ENCODE assay signal across 39 cellular contexts in genomic region chr7:139601176-139601575, GRCh38.
"Had no signal": no experiment of that assay in that cellular context is flagged by ENCODE, and none has a peak within 500 bp of the region (broad histone marks: within the 10 kb centered on the region; RNA-seq: fewer than 3 reads in every experiment).

No MANE protein-coding gene starts in this region.

- H3K9me3 Mint-ChIP-seq: activated naive CD4-positive, alpha-beta T cell treated with anti-CD3 and anti-CD28 coated beads for 36 hours; activated naive CD4-positive, alpha-beta T cell treated with anti-CD3 and anti-CD28 coated beads, Interleukin-2, amount 10 ng/mL, durations not matched to agents 7 days and 5 days; activated naive CD4-positive, alpha-beta T cell treated with anti-CD3 and anti-CD28 coated beads, Interleukin-2, amount 50 U/mL, for 24 hours; activated naive CD4-positive, alpha-beta T cell treated with anti-CD3 and anti-CD28 coated beads, Interleukin-2, amount 50 U/mL, for 72 hours; activated naive CD8-positive, alpha-beta T cell treated with anti-CD3 and anti-CD28 coated beads for 36 hours; activated naive CD8-positive, alpha-beta T cell treated with anti-CD3 and anti-CD28 coated beads, Interleukin-2, amount 10 ng/mL, durations not matched to agents 7 days and 5 days; activated naive CD8-positive, alpha-beta T cell treated with anti-CD3 and anti-CD28 coated beads, Interleukin-2, amount 50 U/mL, for 24 hours; activated T-cell treated with anti-CD3 and anti-CD28 coated beads, Interleukin-2, amount 50 U/mL, for 24 hours; activated T-cell treated with anti-CD3 and anti-CD28 coated beads, Interleukin-2, amount 50 U/mL, for 4 hours; activated T-cell treated with anti-CD3 and anti-CD28 coated beads, Interleukin-2, amount 50 U/mL, for 72 hours; activated T-helper 1 cell treated with anti-CD3 and anti-CD28 coated beads, Interleukin-12 subunit alpha, Interleukin-12 subunit beta, Interleukin-2, Interleukin-4 antibody, amounts not matched to agents 30 ng/mL and 10 ng/mL and 1 ng/mL, durations not matched to agents 14 hours and 24 hours and 36 hours; activated T-helper 17 cell treated with anti-CD3 and anti-CD28 coated beads, Interleukin-2, amount 50 U/mL, for 72 hours; activated T-helper 2 cell treated with anti-CD3 and anti-CD28 coated beads, Interferon-gamma antibody, Interleukin-2, Interleukin-4, amounts not matched to agents 10 μg/mL and 5 μg/mL and 100 μg/mL, durations not matched to agents 14 hours and 24 hours and 36 hours; brain; central memory CD8-positive, alpha-beta T cell had no signal

- H3K4me1 ChIP-seq: ascending aorta, breast epithelium had no signal

- H3K4me3 Mint-ChIP-seq: activated naive CD4-positive, alpha-beta T cell treated with anti-CD3 and anti-CD28 coated beads for 36 hours; activated naive CD4-positive, alpha-beta T cell treated with anti-CD3 and anti-CD28 coated beads, Interleukin-2, amount 10 ng/mL, durations not matched to agents 7 days and 5 days; activated naive CD4-positive, alpha-beta T cell treated with anti-CD3 and anti-CD28 coated beads, Interleukin-2, amount 50 U/mL, for 24 hours; activated naive CD8-positive, alpha-beta T cell; activated naive CD8-positive, alpha-beta T cell treated with anti-CD3 and anti-CD28 coated beads for 36 hours; activated naive CD8-positive, alpha-beta T cell treated with anti-CD3 and anti-CD28 coated beads, Interleukin-2, amount 10 ng/mL, durations not matched to agents 7 days and 5 days; activated naive CD8-positive, alpha-beta T cell treated with anti-CD3 and anti-CD28 coated beads, Interleukin-2, amount 50 U/mL, for 24 hours; activated T-cell treated with anti-CD3 and anti-CD28 coated beads, Interleukin-2, amount 50 U/mL, for 24 hours; activated T-cell treated with anti-CD3 and anti-CD28 coated beads, Interleukin-2, amount 50 U/mL, for 4 hours; activated T-cell treated with anti-CD3 and anti-CD28 coated beads, Interleukin-2, amount 50 U/mL, for 72 hours; activated T-helper 1 cell treated with anti-CD3 and anti-CD28 coated beads, Interleukin-12 subunit alpha, Interleukin-12 subunit beta, Interleukin-2, Interleukin-4 antibody, amounts not matched to agents 30 ng/mL and 10 ng/mL and 1 ng/mL, durations not matched to agents 14 hours and 24 hours and 36 hours; activated T-helper 17 cell treated with anti-CD3 and anti-CD28 coated beads, Interleukin-2, amount 50 U/mL, for 72 hours; brain; central memory CD8-positive, alpha-beta T cell had no signal

- H3K4me3 ChIP-seq: adrenal gland, ascending aorta, body of pancreas, breast epithelium, cardiac muscle cell had no signal

- H3K27ac Mint-ChIP-seq: activated naive CD4-positive, alpha-beta T cell treated with anti-CD3 and anti-CD28 coated beads for 36 hours; activated naive CD4-positive, alpha-beta T cell treated with anti-CD3 and anti-CD28 coated beads, Interleukin-2, amount 10 ng/mL, durations not matched to agents 7 days and 5 days; activated naive CD4-positive, alpha-beta T cell treated with anti-CD3 and anti-CD28 coated beads, Interleukin-2, amount 50 U/mL, for 24 hours; activated naive CD4-positive, alpha-beta T cell treated with anti-CD3 and anti-CD28 coated beads, Interleukin-2, amount 50 U/mL, for 72 hours; activated naive CD8-positive, alpha-beta T cell; activated naive CD8-positive, alpha-beta T cell treated with anti-CD3 and anti-CD28 coated beads for 36 hours; activated naive CD8-positive, alpha-beta T cell treated with anti-CD3 and anti-CD28 coated beads, Interleukin-2, amount 10 ng/mL, durations not matched to agents 7 days and 5 days; activated naive CD8-positive, alpha-beta T cell treated with anti-CD3 and anti-CD28 coated beads, Interleukin-2, amount 50 U/mL, for 24 hours; activated T-cell treated with anti-CD3 and anti-CD28 coated beads, Interleukin-2, amount 50 U/mL, for 24 hours; activated T-cell treated with anti-CD3 and anti-CD28 coated beads, Interleukin-2, amount 50 U/mL, for 72 hours; activated T-helper 1 cell treated with anti-CD3 and anti-CD28 coated beads, Interleukin-12 subunit alpha, Interleukin-12 subunit beta, Interleukin-2, Interleukin-4 antibody, amounts not matched to agents 30 ng/mL and 10 ng/mL and 1 ng/mL, durations not matched to agents 14 hours and 24 hours and 36 hours; activated T-helper 17 cell treated with anti-CD3 and anti-CD28 coated beads, Interleukin-2, amount 50 U/mL, for 72 hours; activated T-helper 2 cell treated with anti-CD3 and anti-CD28 coated beads, Interferon-gamma antibody, Interleukin-2, Interleukin-4, amounts not matched to agents 10 μg/mL and 5 μg/mL and 100 μg/mL, durations not matched to agents 14 hours and 24 hours and 36 hours had no signal

- ATAC-seq: activated naive CD4-positive, alpha-beta T cell treated with anti-CD3 and anti-CD28 coated beads, Interleukin-2, amount 50 U/mL, for 72 hours; activated naive CD8-positive, alpha-beta T cell treated with anti-CD3 and anti-CD28 coated beads, Interleukin-2, amount 50 U/mL, for 24 hours; activated T-cell treated with anti-CD3 and anti-CD28 coated beads, Interleukin-2, amount 50 U/mL, for 4 hours; activated T-cell treated with anti-CD3 and anti-CD28 coated beads, Interleukin-2, amount 50 U/mL, for 72 hours; activated T-helper 17 cell treated with anti-CD3 and anti-CD28 coated beads, Interleukin-2, amount 50 U/mL, for 72 hours; body of pancreas had no signal

- H3K27me3 Mint-ChIP-seq: activated naive CD4-positive, alpha-beta T cell treated with anti-CD3 and anti-CD28 coated beads, Interleukin-2, amount 10 ng/mL, durations not matched to agents 7 days and 5 days; activated naive CD4-positive, alpha-beta T cell treated with anti-CD3 and anti-CD28 coated beads, Interleukin-2, amount 50 U/mL, for 24 hours; activated naive CD8-positive, alpha-beta T cell; activated naive CD8-positive, alpha-beta T cell treated with anti-CD3 and anti-CD28 coated beads for 36 hours; activated naive CD8-positive, alpha-beta T cell treated with anti-CD3 and anti-CD28 coated beads, Interleukin-2, amount 10 ng/mL, durations not matched to agents 7 days and 5 days; activated naive CD8-positive, alpha-beta T cell treated with anti-CD3 and anti-CD28 coated beads, Interleukin-2, amount 50 U/mL, for 24 hours; activated T-cell treated with anti-CD3 and anti-CD28 coated beads, Interleukin-2, amount 50 U/mL, for 24 hours; activated T-helper 17 cell treated with anti-CD3 and anti-CD28 coated beads, Interleukin-2, amount 50 U/mL, for 72 hours; central memory CD8-positive, alpha-beta T cell had no signal

- H3K4me1 Mint-ChIP-seq: activated naive CD4-positive, alpha-beta T cell treated with anti-CD3 and anti-CD28 coated beads, Interleukin-2, amount 10 ng/mL, durations not matched to agents 7 days and 5 days; activated naive CD4-positive, alpha-beta T cell treated with anti-CD3 and anti-CD28 coated beads, Interleukin-2, amount 50 U/mL, for 24 hours; activated naive CD8-positive, alpha-beta T cell treated with anti-CD3 and anti-CD28 coated beads for 36 hours; activated naive CD8-positive, alpha-beta T cell treated with anti-CD3 and anti-CD28 coated beads, Interleukin-2, amount 10 ng/mL, durations not matched to agents 7 days and 5 days; activated naive CD8-positive, alpha-beta T cell treated with anti-CD3 and anti-CD28 coated beads, Interleukin-2, amount 50 U/mL, for 24 hours; activated T-helper 17 cell treated with anti-CD3 and anti-CD28 coated beads, Interleukin-2, amount 50 U/mL, for 72 hours; central memory CD8-positive, alpha-beta T cell had no signal

- FAIRE-seq: astrocyte, bronchial epithelial cell had no signal

- DNase-seq: activated effector memory CD4-positive, alpha-beta T cell treated with anti-CD3 and anti-CD28 coated beads, Interleukin-2, amount 50 U/mL, for 16 hours; activated effector memory CD4-positive, alpha-beta T cell treated with Interleukin-2 at 50 U/mL for 16 hours; activated gamma-delta T cell; activated gamma-delta T cell treated with Interleukin-2 at 50 U/mL for 16 hours; activated naive CD4-positive, alpha-beta T cell; activated naive CD4-positive, alpha-beta T cell treated with anti-CD3 and anti-CD28 coated beads for 36 hours; activated naive CD4-positive, alpha-beta T cell treated with anti-CD3 and anti-CD28 coated beads, Interleukin-2, amount 10 ng/mL, durations not matched to agents 7 days and 5 days; activated naive CD4-positive, alpha-beta T cell treated with anti-CD3 and anti-CD28 coated beads, Interleukin-2, amount 50 U/mL, for 16 hours; activated naive CD4-positive, alpha-beta T cell treated with Interleukin-2 at 50 U/mL for 16 hours; activated naive CD8-positive, alpha-beta T cell treated with anti-CD3 and anti-CD28 coated beads for 36 hours; activated naive CD8-positive, alpha-beta T cell treated with anti-CD3 and anti-CD28 coated beads, Interleukin-2, amount 10 ng/mL, durations not matched to agents 7 days and 5 days; activated naive CD8-positive, alpha-beta T cell treated with anti-CD3 and anti-CD28 coated beads, Interleukin-2, amount 50 U/mL, for 24 hours; activated T-cell treated with anti-CD3 and anti-CD28 coated beads, Interleukin-2, amount 50 U/mL, for 24 hours; activated T-cell treated with anti-CD3 and anti-CD28 coated beads, Interleukin-2, amount 50 U/mL, for 4 hours; activated T-cell treated with anti-CD3 and anti-CD28 coated beads, Interleukin-2, amount 50 U/mL, for 48 hours; activated T-cell treated with anti-CD3 and anti-CD28 coated beads, Interleukin-2, amount 50 U/mL, for 72 hours; adrenal gland; amniotic stem cell; amygdala; anterior cingulate cortex; aorta; body of pancreas; brain microvascular endothelial cell; caudate nucleus; central memory CD4-positive, alpha-beta T cell; cerebellar nuclear complex had no signal

- H3K27me3 ChIP-seq: adrenal gland, ascending aorta, body of pancreas, brain microvascular endothelial cell, breast epithelium, cardiac muscle cell had no signal

- H3K27ac ChIP-seq: adrenal gland, ascending aorta, body of pancreas, brain microvascular endothelial cell, breast epithelium, cardiac muscle cell had no signal

- H3K36me3 ChIP-seq: breast epithelium had no signal

- H3K9me3 ChIP-seq: adrenal gland, ascending aorta, body of pancreas, breast epithelium had no signal

- H3K36me3 Mint-ChIP-seq: activated naive CD4-positive, alpha-beta T cell treated with anti-CD3 and anti-CD28 coated beads, Interleukin-2, amount 50 U/mL, for 72 hours had no signal
